ENCODE assay signal across 9 cellular contexts in the genomic region with DNA sequence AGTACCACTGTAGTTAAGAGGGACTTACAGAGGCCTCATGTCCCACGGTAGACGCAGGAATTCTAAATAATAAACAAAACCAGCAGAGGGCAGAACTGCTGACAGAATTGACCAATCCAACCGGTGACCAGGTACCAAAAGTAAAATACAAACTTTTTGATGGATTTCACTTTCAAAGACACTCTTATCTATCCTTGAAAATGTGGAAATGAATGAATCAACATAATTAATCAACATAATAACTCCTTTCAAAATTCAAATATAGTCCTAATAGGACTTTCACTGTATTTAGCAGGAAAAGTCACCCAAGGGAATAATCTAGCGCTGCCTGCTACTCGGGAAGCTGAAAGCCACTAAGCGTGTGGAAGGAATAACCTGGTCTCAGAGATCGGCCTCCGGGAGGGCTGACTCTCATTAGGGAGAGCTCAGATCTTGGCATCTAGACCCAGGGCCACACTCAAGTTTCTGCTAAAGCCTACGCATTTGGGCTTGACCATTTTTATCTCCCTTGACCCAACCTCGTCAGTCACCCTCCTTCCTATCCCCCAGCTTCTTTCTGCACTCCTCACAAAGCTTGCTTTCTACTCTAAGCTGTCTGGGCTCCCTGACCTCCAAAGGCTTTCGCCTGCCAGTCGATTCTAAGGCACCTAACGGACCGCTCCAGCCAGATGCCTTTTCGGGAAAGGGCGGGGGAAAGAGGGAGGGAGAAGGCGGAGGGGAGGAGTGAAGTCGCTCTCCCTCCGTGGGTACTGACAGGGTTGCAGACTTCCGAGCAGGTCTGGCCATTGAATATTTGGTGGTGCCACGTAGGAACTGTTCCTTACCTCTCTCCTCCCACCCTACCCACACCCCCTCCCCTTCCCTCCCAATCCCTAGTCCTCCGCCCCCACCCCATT. TPM values are rescaled to one million over a fixed set of nuclear protein-coding genes. Genes with fewer than 3 reads are reported as not detected.
DNase-seq lines count a peak whose midpoint lies in the region; ATAC-seq and TF ChIP-seq lines count a peak whose summit lies in the region.
"Had no signal": no experiment of that assay in that cellular context is flagged by ENCODE, and none has a peak within 500 bp of the region (broad histone marks: within the 10 kb centered on the region; RNA-seq: fewer than 3 reads in every experiment).

No MANE protein-coding gene starts in this region.

- H2AFZ ChIP-seq in ACC112 (ENCODE audit: low read length, unreplicated experiment): peak overlapping the region; percentile 46

- no peak for TF ChIP-seq POLR2A in sigmoid colon (IDR thresholded peaks at IDR 0.05)

- no peaks in the 10 kb centered on the region for H3K9me3 ChIP-seq in iPS DF 6.9 (ENCODE audit: control insufficient read depth, insufficient read depth, low read length)
- no peaks in the 10 kb centered on the region for H3K9me3 ChIP-seq in sigmoid colon

- H3K27me3 ChIP-seq in ACC112 (ENCODE audit: insufficient read depth, low read length): no peaks in the 10 kb centered on the region
- H3K27me3 ChIP-seq in iPS DF 6.9 (ENCODE audit: control insufficient read depth, insufficient read depth, low read length): no peaks in the 10 kb centered on the region
- H3K27me3 ChIP-seq in sigmoid colon: no peaks in the 10 kb centered on the region

- no peak for TF ChIP-seq EP300 in sigmoid colon (IDR thresholded peaks at IDR 0.05)

- WGBS in iPS DF 6.9 (ENCODE audit: insufficient coverage, insufficient read length): no CpG with 5 or more reads among the region's 22 CpGs
- 3 to 6% methylated on average over 22 of the region's 22 CpGs for WGBS in sigmoid colon, 2 donors

- intact Hi-C loops in sigmoid colon (cut with DNase I): loop anchor here (5.0 kb wide), 1 partner anchor 401 kb away; no protein-coding TSS in a partner anchor

- TF ChIP-seq CTCF in GM12874 (IDR thresholded peaks at IDR 0.05; ENCODE audit: insufficient read depth, low read depth, low read length) (peak; percentile 21; the same call in 1 of the 2 replicates), sigmoid colon (IDR thresholded peaks at IDR 0.05) (peak in 2 of 4 experiments; percentile 10 to 30)

- H3K36me3 ChIP-seq in ACC112 (ENCODE audit: insufficient read depth, low read length) (no peaks in the 10 kb centered on the region), iPS DF 6.9 (ENCODE audit: control insufficient read depth, insufficient read depth, low read length) (no peaks in the 10 kb centered on the region), sigmoid colon (no peaks in the 10 kb centered on the region)

- no peaks in the 10 kb centered on the region for H3K79me2 ChIP-seq in ACC112 (ENCODE audit: control insufficient read depth, insufficient read depth, low read length, unreplicated experiment)

- H3K27ac ChIP-seq in ACC112 (ENCODE audit: low read depth, low read length): no peak overlapping the region
- H3K27ac ChIP-seq in iPS DF 6.9 (ENCODE audit: low read length): no peak overlapping the region
- peak overlapping the region in 2 of 4 donors; percentile 17 to 20 for H3K27ac ChIP-seq in sigmoid colon

- peak; percentile 87 for ATAC-seq in HG02678 (IDR thresholded peaks at IDR 0.05; ENCODE audit: unreplicated experiment)
- ATAC-seq: K562 had no signal

- H3K4me1 ChIP-seq in ACC112 (ENCODE audit: control insufficient read depth, insufficient read depth, low read length, unreplicated experiment) (peaks cover 18% of the 10 kb centered on the region), iPS DF 6.9 (ENCODE audit: control insufficient read depth, insufficient read depth, low read length) (no peaks in the 10 kb centered on the region), sigmoid colon (peaks cover 0 to 31% (median 24%) of the 10 kb centered on the region in 4 donors)

- H3K4me3 ChIP-seq in ACC112 (ENCODE audit: low read depth, low read length): peak overlapping the region; percentile 75
- peak overlapping the region; percentile 98; the same call in 1 of the 2 replicates for H3K4me3 ChIP-seq in iPS DF 6.9 (ENCODE audit: low read length)
- H3K4me3 ChIP-seq in sigmoid colon: peak overlapping the region; percentile 12 to 49 (median 42)
- H3K4me3 ChIP-seq: K562 had no signal

- peak; percentile 50 for DNase-seq in NAMALWA (ENCODE audit: low spot score)
- DNase-seq in amniotic epithelial cell (ENCODE audit: low read depth): peak; percentile 54
- no peak for DNase-seq in iPS DF 6.9 (ENCODE audit: low read depth, low spot score)
- peak; percentile 66 for DNase-seq in sigmoid colon
- DNase-seq in mesenteric fat pad (ENCODE audit: low spot score): no peak

RNA-seq across cellular contexts. Expression of gene COL11A1, which starts 1.6 kb away (rescaled TPM):
- 1 to 10 TPM in 2 of 4 donors, under 1 TPM in 2; 0.36 to 1.4 (median 1.1) TPM for total RNA-seq in sigmoid colon
- under 1 TPM in 1 of 3 donors, not detected in 2; 0.38 TPM for polyA plus RNA-seq in sigmoid colon
- 0.22 TPM for total RNA-seq in mesenteric fat pad
- polyA plus RNA-seq: K562 had no signal

Comparison
In these comparisons a context has a peak if more than half of its experiments do, and no peak if none do; other contexts are left out.
1. H3K4me3 ChIP-seq: peak in every context shown above with its lines; median percentile 98 in iPS DF 6.9; 75 in ACC112; 42 in sigmoid colon.
2. DNase-seq: peak in NAMALWA (single experiment), amniotic epithelial cell (single experiment) and sigmoid colon (single experiment); none in iPS DF 6.9 (single experiment) and mesenteric fat pad (single experiment).